In genomic region chr1:169484683-169485426, GRCh38 we compare ENCODE assay signal across 8 cellular contexts. TPM values are rescaled to one million over a fixed set of nuclear protein-coding genes. Genes with fewer than 3 reads are reported as not detected.
A peak's percentile ranks its signal among the peaks of the same experiment; 100 is the strongest.
DNase-seq lines count a peak whose midpoint lies in the region; ATAC-seq, FAIRE-seq and TF ChIP-seq lines count a peak whose summit lies in the region.

No MANE protein-coding gene starts in this region.

- H3K9me3 Mint-ChIP-seq in naive B cell (no peaks in the 10 kb centered on the region), type B pancreatic cell (no peaks in the 10 kb centered on the region)

- CTCF ChIA-PET in A549 (lab: Yijun Ruan, JAX), result interaction anchor here (1.0 to 1.6 kb wide), 3 partner anchors 25 to 64 kb away, joined by 3 to 5 read pairs (median 4); no protein-coding TSS in a partner anchor

- ATAC-seq in A549 (peak; percentile 62 to 67), GM18502 (IDR thresholded peaks at IDR 0.05; ENCODE audit: poor library complexity, unreplicated experiment) (peak; percentile 28), HG02943 (IDR thresholded peaks at IDR 0.05; ENCODE audit: low read depth, unreplicated experiment) (peak; percentile 23), naive B cell (ENCODE audit: low read depth in 2 of 2) (peak; percentile 27 to 30)

- POLR2A ChIA-PET in A549 (lab: Yijun Ruan, JAX), result interaction anchor here (0.8 to 2.0 kb wide), 9 partner anchors 10 to 862 kb away, joined by 3 to 18 read pairs (median 4); partner anchors contain the start of gene SCYL3

- 16% methylated on average over 15 of the region's 15 CpGs for WGBS in A549 (ENCODE audit: missing lambda C conversion rate)

- peak overlapping the region; percentile 90 to 98 (median 94) for H3K4me3 Mint-ChIP-seq in naive B cell
- H3K4me3 Mint-ChIP-seq in type B pancreatic cell, result peak overlapping the region; percentile 99

- H3K27ac Mint-ChIP-seq in naive B cell (peak overlapping the region; percentile 89 to 98 (median 96)), type B pancreatic cell (peak overlapping the region; percentile 98)

- H3K4me1 Mint-ChIP-seq in naive B cell (peaks cover 20 to 32% (median 27%) of the 10 kb centered on the region in 3 donors), type B pancreatic cell (ENCODE audit: unreplicated experiment) (peaks cover 53% of the 10 kb centered on the region)

- no peak for FAIRE-seq in A549 (lab: Jason Lieb, UNC)

- H3K36me3 Mint-ChIP-seq in naive B cell (no peaks in the 10 kb centered on the region), type B pancreatic cell (peaks cover 5% of the 10 kb centered on the region)

- H3K27me3 Mint-ChIP-seq in naive B cell, result peaks cover 0 to 4% (median 0%) of the 10 kb centered on the region in 3 donors
- no peaks in the 10 kb centered on the region for H3K27me3 Mint-ChIP-seq in type B pancreatic cell

- no peak for TF ChIP-seq RAD21 in A549 (conservative IDR thresholded peaks at IDR 0.05 in 1 of 2, IDR thresholded peaks at IDR 0.05 in 1 of 2)

- peak; percentile 38 to 56 for DNase-seq in A549 (ENCODE audit: low read depth in 1 of 2, low spot score in 1 of 2)
- peak; percentile 35 for DNase-seq in NCI-H345 treated with DMSO at 0.1 percent for 48 hours (lab: John Stamatoyannopoulos, UW; ENCODE audit: unreplicated experiment)
- DNase-seq in activated T-cell treated with anti-CD3 and anti-CD28 coated beads for 48 hours (ENCODE audit: low read depth), result peak; percentile 32
- peak; percentile 79 for DNase-seq in fibroblast of mammary gland (ENCODE audit: low read depth)
- DNase-seq in naive B cell, result peak; percentile 64
- no peak for DNase-seq in type B pancreatic cell (ENCODE audit: extremely low spot score, unreplicated experiment)

- H3K9me3 ChIP-seq in A549, result no peaks in the 10 kb centered on the region

- TF ChIP-seq CTCF in A549 (IDR thresholded peaks at IDR 0.05) (no peak), fibroblast of mammary gland (conservative IDR thresholded peaks at IDR 0.05; ENCODE audit: control insufficient read depth, insufficient read depth, low read depth, low read length) (no peak), type B pancreatic cell (conservative IDR thresholded peaks at IDR 0.05) (no peak)

- no peak for TF ChIP-seq EP300 in A549 (IDR thresholded peaks at IDR 0.05)

- peak overlapping the region; percentile 82 for H3K4me2 ChIP-seq in A549

- peak overlapping the region; percentile 77 to 96 for H3K27ac ChIP-seq in A549

- H3K4me3 ChIP-seq in A549 (peak overlapping the region; percentile 63), fibroblast of mammary gland (ENCODE audit: control insufficient read depth, low read depth, low read length) (peak overlapping the region; percentile 69)

- TF ChIP-seq POLR2A in A549 (IDR thresholded peaks at IDR 0.05; ENCODE audit: low read length), result no peak

- H3K4me1 ChIP-seq in A549, result peaks cover 18% of the 10 kb centered on the region; the same call in 2 of the 3 replicates

TF ChIP-seq in A549, 52 proteins besides CTCF, POLR2A, EP300 and RAD21:
- TF ChIP-seq POLR2AphosphoS2 (conservative IDR thresholded peaks at IDR 0.05; ENCODE audit: low read length), result no peak
- TF ChIP-seq MAX (IDR thresholded peaks at IDR 0.05), result peak; percentile 79
- no peak for TF ChIP-seq HEYL (CRISPR knock-in tag; IDR thresholded peaks at IDR 0.05)
- peak; percentile 44; the same call in 1 of the 2 replicates for TF ChIP-seq E2F6 (IDR thresholded peaks at IDR 0.05; ENCODE audit: borderline replicate concordance, low read depth)
- TF ChIP-seq KDM1A (IDR thresholded peaks at IDR 0.05; ENCODE audit: low read depth), result no peak
- TF ChIP-seq SREBF2 (IDR thresholded peaks at IDR 0.05), result no peak
- peak; percentile 30; the same call in 1 of the 2 replicates for TF ChIP-seq USF2 (IDR thresholded peaks at IDR 0.05)
- TF ChIP-seq CHD2 (IDR thresholded peaks at IDR 0.05; ENCODE audit: low read length, partially characterized antibody), result no peak

RNA-seq across cellular contexts. Expression of gene SLC19A2, which starts 0.9 kb away (rescaled TPM):
- 11.7 and 13.3 TPM in 2 replicates for polyA plus RNA-seq in A549 (2011; rRNA removed)
- polyA plus RNA-seq in A549 (2012; cell fraction: cytosol; rRNA removed), result 3.4 and 4.7 TPM in 2 replicates
- polyA plus RNA-seq in A549 (2012; cell fraction: nucleus; rRNA removed), result 4.7 and 5.7 TPM in 2 replicates
- polyA plus RNA-seq in A549 (2017; fragmentation: RNase III; extraction: RNeasy Plus Mini Kit Qiagen cat#74134 plus additional on column Dnase treatment), result 4.5 to 5.2 TPM (median 4.7 TPM) in 3 replicates
- polyA minus RNA-seq in A549 (2011; rRNA and poly(A)+ RNA removed), result 9.1 and 9.6 TPM in 2 replicates
- 1 to 10 TPM in 2 of 6 donors, under 1 TPM in 4; 0.36 to 1.4 (median 0.79) TPM for polyA plus RNA-seq in naive B cell (ENCODE audit: low read depth in 6 of 6)
- total RNA-seq in type B pancreatic cell (ENCODE audit: low replicate concordance), result 19.4 and 28.1 TPM in 2 replicates

RNA-seq across cellular contexts. Expression of gene CCDC181, which starts 57.6 kb away (rescaled TPM):
- polyA plus RNA-seq in A549 (2011; rRNA removed), result 0.26 and 0.35 TPM in 2 replicates
- 0.03 and 0.07 TPM in 2 replicates for polyA plus RNA-seq in A549 (2012; cell fraction: cytosol; rRNA removed)
- polyA plus RNA-seq in A549 (2012; cell fraction: nucleus; rRNA removed), result not detected in 2 replicates
- 0.14 to 0.26 TPM (median 0.20 TPM) in 3 replicates for polyA plus RNA-seq in A549 (2017; fragmentation: RNase III; extraction: RNeasy Plus Mini Kit Qiagen cat#74134 plus additional on column Dnase treatment)
- polyA minus RNA-seq in A549 (2011; rRNA and poly(A)+ RNA removed), result 0.17 TPM in 1 of 2 replicates, not detected in the other
- not detected for polyA plus RNA-seq in naive B cell (ENCODE audit: low read depth in 6 of 6)
- total RNA-seq in type B pancreatic cell (ENCODE audit: low replicate concordance), result 0.90 and 3.5 TPM in 2 replicates
